In the genomic region with DNA sequence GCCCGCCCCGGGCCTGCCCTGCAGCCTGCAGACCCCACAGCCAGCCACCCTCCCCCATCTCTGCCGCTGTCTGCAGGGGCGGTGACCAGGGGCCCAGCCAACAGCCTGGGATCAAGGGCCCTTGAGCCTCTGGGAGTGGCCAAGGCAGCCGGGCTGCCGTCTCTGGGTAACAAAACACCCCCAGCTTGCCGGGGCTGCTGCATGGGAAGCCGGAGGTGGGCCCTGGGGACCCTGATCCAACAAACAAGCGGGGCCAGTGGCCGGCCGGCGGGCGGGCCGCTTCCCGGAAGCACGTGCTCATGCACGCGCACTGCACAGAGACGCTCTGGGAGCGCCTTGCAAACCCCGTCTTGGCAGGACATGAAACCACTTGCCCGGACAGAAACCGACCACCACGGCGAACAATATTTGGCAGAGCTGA, we compare ENCODE assay signal across 11 cellular contexts. TPM values are rescaled to one million over a fixed set of nuclear protein-coding genes. Genes with fewer than 3 reads are reported as not detected.
DNase-seq lines count a peak whose midpoint lies in the region; ATAC-seq, FAIRE-seq and TF ChIP-seq lines count a peak whose summit lies in the region.
"Had no signal": no experiment of that assay in that cellular context is flagged by ENCODE, and none has a peak within 500 bp of the region (broad histone marks: within the 10 kb centered on the region; RNA-seq: fewer than 3 reads in every experiment).

No MANE protein-coding gene starts in this region.

- H3K36me3 Mint-ChIP-seq in CD14-positive monocyte (no peaks in the 10 kb centered on the region), natural killer cell (no peaks in the 10 kb centered on the region)

- H4K20me1 ChIP-seq in endothelial cell of umbilical vein (replicated peaks; ENCODE audit: control insufficient read depth, extremely low read depth, insufficient read depth, low read length): no peaks in the 10 kb centered on the region

- DNase-seq in CD14-positive monocyte (ENCODE audit: low spot score): no peak
- DNase-seq in endothelial cell of umbilical vein (ENCODE audit: low read depth, low spot score): peak; percentile 19
- no peak for DNase-seq in natural killer cell
- DNase-seq in RKO (ENCODE audit: low spot score): no peak
- no peak for DNase-seq in DMS 273 treated with DMSO at 0.1 percent for 48 hours (lab: John Stamatoyannopoulos, UW)
- no peak for DNase-seq in foreskin fibroblast
- DNase-seq: NCI-H510A treated with DMSO at 0.1 percent for 48 hours had no signal

- H3K4me3 ChIP-seq in HUES6 (ENCODE audit: low read depth, low read length): no peak overlapping the region
- H3K4me3 ChIP-seq in endothelial cell of umbilical vein (replicated peaks in 1 of 3; ENCODE audit: insufficient read depth in 1 of 3, low read depth in 1 of 3, low read length in 3 of 3): no peak overlapping the region
- H3K4me3 ChIP-seq in foreskin fibroblast (ENCODE audit: low read depth in 1 of 2, low read length in 2 of 2): no peak overlapping the region
- H3K4me3 ChIP-seq: smooth muscle cell had no signal

- H3K9ac ChIP-seq in HUES6 (ENCODE audit: low read length) (no peak overlapping the region), endothelial cell of umbilical vein (replicated peaks; ENCODE audit: extremely low read depth, insufficient read depth, low read length) (no peak overlapping the region)

- peak; percentile 15 for FAIRE-seq in endothelial cell of umbilical vein (lab: Jason Lieb, UNC)
- FAIRE-seq: HTR-8/SVneo had no signal

- H2AFZ ChIP-seq in endothelial cell of umbilical vein (ENCODE audit: low read depth, low read length): no peak overlapping the region

- H3K79me2 ChIP-seq in endothelial cell of umbilical vein (ENCODE audit: control insufficient read depth, insufficient read depth, low read length): no peaks in the 10 kb centered on the region

- H3K27ac Mint-ChIP-seq in CD14-positive monocyte: no peak overlapping the region
- H3K27ac Mint-ChIP-seq in natural killer cell: peak overlapping the region; percentile 84 to 93

- no TSS peak for BruUV-seq in endothelial cell of umbilical vein (replicated peaks; lab: Mats Ljungman, UMichigan)

- POLR2A ChIA-PET in endothelial cell of umbilical vein (lab: Charles Lee): no interaction called here

- dilution Hi-C loops in endothelial cell of umbilical vein (cut with MboI; ENCODE audit: extremely low pct_ligation_motif_present, low sequenced_read_pairs): no loop called here

- no peak for TF ChIP-seq CTCF in CD14-positive monocyte (IDR thresholded peaks at IDR 0.05)
- no peak for TF ChIP-seq CTCF in endothelial cell of umbilical vein (IDR thresholded peaks at IDR 0.05; ENCODE audit: extremely low read depth in 1 of 2, insufficient read depth in 1 of 2, low read depth in 1 of 2, low read length in 2 of 2)
- TF ChIP-seq CTCF in natural killer cell (IDR thresholded peaks at IDR 0.05): no peak
- no peak for TF ChIP-seq CTCF in foreskin fibroblast (IDR thresholded peaks at IDR 0.05; ENCODE audit: low read depth, low read length)

- no peaks in the 10 kb centered on the region for H3K9me1 ChIP-seq in endothelial cell of umbilical vein (replicated peaks; ENCODE audit: control insufficient read depth, extremely low read depth, insufficient read depth, low read length)

- H3K36me3 ChIP-seq in HUES6 (ENCODE audit: control insufficient read depth, insufficient read depth, low read length) (no peaks in the 10 kb centered on the region), endothelial cell of umbilical vein (ENCODE audit: control insufficient read depth in 2 of 2, extremely low read depth in 1 of 2, insufficient read depth in 2 of 2, low read length in 2 of 2) (no peaks in the 10 kb centered on the region)

- intact Hi-C loops in CD14-positive monocyte (cut with micrococcal nuclease) (loop anchor here in 1 of 2 donors (10.0 kb wide), 1 partner anchor 153 kb away; no protein-coding TSS in a partner anchor), endothelial cell of umbilical vein (cut with micrococcal nuclease) (no loop called here), natural killer cell (cut with micrococcal nuclease) (no loop called here)

- peak overlapping the region; percentile 76 to 88 for H3K4me3 Mint-ChIP-seq in CD14-positive monocyte
- peak overlapping the region; percentile 91 for H3K4me3 Mint-ChIP-seq in natural killer cell

- no peak for TF ChIP-seq POLR2A in endothelial cell of umbilical vein (IDR thresholded peaks at IDR 0.05; ENCODE audit: low read depth, low read length)

- H3K27me3 Mint-ChIP-seq in CD14-positive monocyte (ENCODE audit: low read depth in 3 of 3): peaks cover 8 to 13% (median 9%) of the 10 kb centered on the region in 3 donors
- no peaks in the 10 kb centered on the region for H3K27me3 Mint-ChIP-seq in natural killer cell (ENCODE audit: low read depth in 2 of 2)

- H3K27me3 ChIP-seq in HUES6 (ENCODE audit: control insufficient read depth, insufficient read depth, low read length) (no peaks in the 10 kb centered on the region), endothelial cell of umbilical vein (ENCODE audit: control insufficient read depth in 2 of 2, insufficient read depth in 2 of 2, low read length in 2 of 2) (no peaks in the 10 kb centered on the region)

- H3K4me1 Mint-ChIP-seq in CD14-positive monocyte (peaks cover 25% of the 10 kb centered on the region), natural killer cell (peaks cover 28 to 47% of the 10 kb centered on the region in 2 donors)

- H3K9me3 ChIP-seq in HUES6 (ENCODE audit: control insufficient read depth, insufficient read depth, low read depth, low read length) (no peaks in the 10 kb centered on the region), endothelial cell of umbilical vein (replicated peaks; ENCODE audit: control insufficient read depth, insufficient read depth, low read length) (no peaks in the 10 kb centered on the region)

- CTCF ChIA-PET in endothelial cell of umbilical vein (lab: Charles Lee): interaction anchor here (4.0 kb wide), 1 partner anchor 21 kb away, joined by 17 read pairs; no protein-coding TSS in a partner anchor

- H3K4me2 ChIP-seq in endothelial cell of umbilical vein (ENCODE audit: insufficient read depth, low read length): no peak overlapping the region
- H3K4me2 ChIP-seq: smooth muscle cell had no signal

- H3K4me1 ChIP-seq in HUES6 (ENCODE audit: control insufficient read depth, insufficient read depth, low read length) (peaks cover 25% of the 10 kb centered on the region), endothelial cell of umbilical vein (ENCODE audit: control insufficient read depth, extremely low read depth, insufficient read depth, low read length) (peaks cover 9% of the 10 kb centered on the region)

- peak overlapping the region; percentile 51 for H3K27ac ChIP-seq in HUES6 (ENCODE audit: low read depth, low read length)
- no peak overlapping the region for H3K27ac ChIP-seq in endothelial cell of umbilical vein (ENCODE audit: insufficient read depth, low read depth, low read length)

- no peak for ATAC-seq in natural killer cell
- no peak for ATAC-seq in esophagus mucosa

- H3K9me3 Mint-ChIP-seq in CD14-positive monocyte: no peaks in the 10 kb centered on the region
- no peaks in the 10 kb centered on the region for H3K9me3 Mint-ChIP-seq in natural killer cell

RNA-seq across cellular contexts. Expression of a gene that starts 13.2 kb away (rescaled TPM):
- polyA plus RNA-seq in CD14-positive monocyte (1 to 10 TPM in 1 of 2 donors, under 1 TPM in 1; 0.39 to 1.2 TPM), endothelial cell of umbilical vein (22.5 and 31.7 TPM in 2 replicates)
- total RNA-seq in endothelial cell of umbilical vein (47.4 and 63.7 TPM in 2 replicates), natural killer cell (10 to 100 TPM in 1 of 3 donors, 1 to 10 TPM in 2; 3.1 to 15.6 (median 5.1) TPM), esophagus mucosa (12.5 TPM)
- polyA plus RNA-seq in endothelial cell of umbilical vein (2011; cell fraction: cytosol; rRNA removed): 6.7 and 12.0 TPM in 2 replicates
- 66.7 and 89.2 TPM in 2 replicates for polyA plus RNA-seq in endothelial cell of umbilical vein (2011; cell fraction: nucleus; rRNA removed)
- 16.0 and 34.6 TPM in 2 replicates for polyA plus RNA-seq in endothelial cell of umbilical vein (2012)
- polyA minus RNA-seq in endothelial cell of umbilical vein: 19.6 and 21.3 TPM in 2 replicates
- 5.4 TPM for polyA minus RNA-seq in endothelial cell of umbilical vein (2011; cell fraction: cytosol; rRNA and poly(A)+ RNA removed)
- polyA minus RNA-seq in endothelial cell of umbilical vein (2011; cell fraction: nucleus; rRNA and poly(A)+ RNA removed): 14.7 and 42.2 TPM in 2 replicates

RNA-seq across cellular contexts. Expression of a gene that starts 26.8 kb away (rescaled TPM):
- 10 to 100 TPM; 18.5 to 19.7 TPM for polyA plus RNA-seq in CD14-positive monocyte
- 46.2 and 53.8 TPM in 2 replicates for total RNA-seq in endothelial cell of umbilical vein
- 50.5 and 52.3 TPM in 2 replicates for polyA plus RNA-seq in endothelial cell of umbilical vein
- polyA plus RNA-seq in endothelial cell of umbilical vein (2011; cell fraction: cytosol; rRNA removed): 48.1 and 48.2 TPM in 2 replicates
- polyA plus RNA-seq in endothelial cell of umbilical vein (2011; cell fraction: nucleus; rRNA removed): 19.1 and 20.9 TPM in 2 replicates
- 45.0 and 53.8 TPM in 2 replicates for polyA plus RNA-seq in endothelial cell of umbilical vein (2012)
- 43.9 and 44.1 TPM in 2 replicates for polyA minus RNA-seq in endothelial cell of umbilical vein
- 18.9 TPM for polyA minus RNA-seq in endothelial cell of umbilical vein (2011; cell fraction: cytosol; rRNA and poly(A)+ RNA removed)
- 7.4 and 9.6 TPM in 2 replicates for polyA minus RNA-seq in endothelial cell of umbilical vein (2011; cell fraction: nucleus; rRNA and poly(A)+ RNA removed)
- total RNA-seq in natural killer cell: 10 to 100 TPM; 36.2 to 46.7 (median 37.9) TPM
- 40.3 TPM for total RNA-seq in esophagus mucosa

RNA-seq across cellular contexts. Expression of a gene that starts 51.8 kb away (rescaled TPM):
- polyA plus RNA-seq in CD14-positive monocyte: 10 to 100 TPM; 26.1 to 33.2 TPM
- 23.0 and 27.7 TPM in 2 replicates for total RNA-seq in endothelial cell of umbilical vein
- 50.7 and 59.2 TPM in 2 replicates for polyA plus RNA-seq in endothelial cell of umbilical vein
- polyA plus RNA-seq in endothelial cell of umbilical vein (2011; cell fraction: cytosol; rRNA removed): 28.5 and 35.3 TPM in 2 replicates
- polyA plus RNA-seq in endothelial cell of umbilical vein (2011; cell fraction: nucleus; rRNA removed): 107 and 136 TPM in 2 replicates
- 19.9 and 22.0 TPM in 2 replicates for polyA plus RNA-seq in endothelial cell of umbilical vein (2012)
- 32.1 and 37.9 TPM in 2 replicates for polyA minus RNA-seq in endothelial cell of umbilical vein
- polyA minus RNA-seq in endothelial cell of umbilical vein (2011; cell fraction: cytosol; rRNA and poly(A)+ RNA removed): 19.9 TPM
- polyA minus RNA-seq in endothelial cell of umbilical vein (2011; cell fraction: nucleus; rRNA and poly(A)+ RNA removed): 25.3 and 26.9 TPM in 2 replicates
- 10 to 100 TPM; 27.8 to 35.4 (median 30.1) TPM for total RNA-seq in natural killer cell
- total RNA-seq in esophagus mucosa: 13.9 TPM

RNA-seq across cellular contexts. Expression of a gene that starts 54.3 kb away (rescaled TPM):
- polyA plus RNA-seq in CD14-positive monocyte (under 1 TPM in 1 of 2 donors, not detected in 1; 0.42 TPM), endothelial cell of umbilical vein (0.03 and 0.10 TPM in 2 replicates)
- total RNA-seq in endothelial cell of umbilical vein (0.15 TPM in 1 of 2 replicates, not detected in the other), natural killer cell (under 1 TPM; 0.28 to 0.50 (median 0.39) TPM), esophagus mucosa (5.2 TPM)
- 0.04 and 0.07 TPM in 2 replicates for polyA plus RNA-seq in endothelial cell of umbilical vein (2011; cell fraction: cytosol; rRNA removed)
- polyA plus RNA-seq in endothelial cell of umbilical vein (2011; cell fraction: nucleus; rRNA removed): 0.07 and 0.18 TPM in 2 replicates
- polyA plus RNA-seq in endothelial cell of umbilical vein (2012): not detected in 2 replicates
- polyA minus RNA-seq in endothelial cell of umbilical vein: 0.06 and 0.39 TPM in 2 replicates
- polyA minus RNA-seq in endothelial cell of umbilical vein (2011; cell fraction: cytosol; rRNA and poly(A)+ RNA removed): not detected
- not detected in 2 replicates for polyA minus RNA-seq in endothelial cell of umbilical vein (2011; cell fraction: nucleus; rRNA and poly(A)+ RNA removed)
- polyA plus RNA-seq: smooth muscle cell had no signal

Comparison
In these comparisons a context has a peak if more than half of its experiments do, and no peak if none do; other contexts are left out.
1. H3K27ac Mint-ChIP-seq: peak in natural killer cell (2 of 2); none in CD14-positive monocyte (0 of 7).